ENCODE assay signal across 9 cellular contexts in genomic region chr19:49440439-49441209, GRCh38. TPM values are rescaled to one million over a fixed set of nuclear protein-coding genes. Genes with fewer than 3 reads are reported as not detected.
DNase-seq lines count a peak whose midpoint lies in the region; ATAC-seq and TF ChIP-seq lines count a peak whose summit lies in the region.
"Had no signal": no experiment of that assay in that cellular context is flagged by ENCODE, and none has a peak within 500 bp of the region (broad histone marks: within the 10 kb centered on the region; RNA-seq: fewer than 3 reads in every experiment).

No MANE protein-coding gene starts in this region.

- no peak overlapping the region for H3K4me2 ChIP-seq in Karpas-422 (ENCODE audit: low read depth, low read length, poor library complexity, severe bottlenecking)

- H2AFZ ChIP-seq in Karpas-422 (ENCODE audit: low read length) = no peak overlapping the region

- H3K27ac ChIP-seq in cardiac muscle cell (no peak overlapping the region), Karpas-422 (ENCODE audit: low read length) (no peak overlapping the region)

- H3K36me3 ChIP-seq in cardiac muscle cell (no peaks in the 10 kb centered on the region), Karpas-422 (ENCODE audit: insufficient read depth, low read length) (no peaks in the 10 kb centered on the region)

- DNase-seq in cardiac muscle cell (ENCODE audit: low read depth in 1 of 2, low spot score in 1 of 2) = no peak
- no peak for DNase-seq in cardiac septum (ENCODE audit: low spot score)
- no peak for DNase-seq in MCF 10A (ENCODE audit: unreplicated experiment)
- DNase-seq in memory B cell (ENCODE audit: low spot score in 2 of 2) = no peak
- no peak for DNase-seq in type B pancreatic cell (ENCODE audit: extremely low spot score, unreplicated experiment)
- no peak for DNase-seq in Karpas-422
- no peak for DNase-seq in NK-92 treated with Interleukin-12 subunit alpha and Interleukin-12 subunit beta, amount 100 ng/mL, for 24 hours (lab: John Stamatoyannopoulos, UW)
- DNase-seq in T-helper 9 cell = no peak

- H3K36me3 Mint-ChIP-seq in MCF 10A (ENCODE audit: insufficient read depth, unreplicated experiment) (no peaks in the 10 kb centered on the region), memory B cell (peaks cover 7% of the 10 kb centered on the region), type B pancreatic cell (no peaks in the 10 kb centered on the region)

- TF ChIP-seq CTCF in cardiac muscle cell (IDR thresholded peaks at IDR 0.05; ENCODE audit: low read depth, low read length) (no peak), MCF 10A (IDR thresholded peaks at IDR 0.05; ENCODE audit: unreplicated experiment) (no peak), type B pancreatic cell (conservative IDR thresholded peaks at IDR 0.05) (no peak)

- no TSS peak for BruUV-seq in MCF 10A (replicated peaks; lab: Mats Ljungman, UMichigan)

- H3K4me1 ChIP-seq in cardiac muscle cell (ENCODE audit: low read depth) = no peaks in the 10 kb centered on the region
- H3K4me1 ChIP-seq in Karpas-422 (ENCODE audit: low read length) = peaks cover 30% of the 10 kb centered on the region

- H3K9ac ChIP-seq in Karpas-422 (ENCODE audit: low read length) = no peak overlapping the region

- H3K9me2 ChIP-seq in Karpas-422 (replicated peaks; ENCODE audit: insufficient read depth, low read length) = no peaks in the 10 kb centered on the region

- no peaks in the 10 kb centered on the region for H4K20me1 ChIP-seq in Karpas-422 (ENCODE audit: insufficient read depth, low read depth, low read length)

- no peaks in the 10 kb centered on the region for H3K9me3 ChIP-seq in cardiac muscle cell (ENCODE audit: low read depth)
- H3K9me3 ChIP-seq in Karpas-422 (ENCODE audit: low read length) = no peaks in the 10 kb centered on the region

- H3K27me3 Mint-ChIP-seq in MCF 10A (ENCODE audit: insufficient read depth, unreplicated experiment) = peaks cover 67% of the 10 kb centered on the region
- H3K27me3 Mint-ChIP-seq in memory B cell = peaks cover 49% of the 10 kb centered on the region
- H3K27me3 Mint-ChIP-seq in type B pancreatic cell = peaks cover 70% of the 10 kb centered on the region

- no peaks in the 10 kb centered on the region for H3K79me2 ChIP-seq in Karpas-422 (ENCODE audit: low read length)

- H3K27ac Mint-ChIP-seq in MCF 10A (ENCODE audit: low read depth, unreplicated experiment) = no peak overlapping the region
- no peak overlapping the region for H3K27ac Mint-ChIP-seq in memory B cell
- H3K27ac Mint-ChIP-seq in type B pancreatic cell = peak overlapping the region; percentile 52

- peak overlapping the region; percentile 44 for H3K4me3 ChIP-seq in cardiac muscle cell
- no peak overlapping the region for H3K4me3 ChIP-seq in Karpas-422 (ENCODE audit: low read length)

- H3K9me3 Mint-ChIP-seq in MCF 10A (ENCODE audit: unreplicated experiment) = no peaks in the 10 kb centered on the region
- no peaks in the 10 kb centered on the region for H3K9me3 Mint-ChIP-seq in memory B cell
- no peaks in the 10 kb centered on the region for H3K9me3 Mint-ChIP-seq in type B pancreatic cell

- intact Hi-C loops in cardiac septum (cut with DNase I) (no loop called here), MCF 10A (cut with micrococcal nuclease) (no loop called here)

- H3K4me1 Mint-ChIP-seq in MCF 10A (ENCODE audit: insufficient read depth, unreplicated experiment) = peaks cover 28% of the 10 kb centered on the region
- peaks cover 43% of the 10 kb centered on the region for H3K4me1 Mint-ChIP-seq in memory B cell
- H3K4me1 Mint-ChIP-seq in type B pancreatic cell (ENCODE audit: unreplicated experiment) = peaks cover 15% of the 10 kb centered on the region

- no peak for ATAC-seq in memory B cell (ENCODE audit: low read depth)

- CTCF ChIA-PET in MCF 10A (lab: Yijun Ruan, JAX) = interaction anchor here (0.8 to 1.9 kb wide), 2 partner anchors 16 to 49 kb away, joined by 3 to 6 read pairs; partner anchors contain the start of gene GFY

- POLR2A ChIA-PET in MCF 10A (lab: Yijun Ruan, JAX) = interaction anchor here (0.5 to 0.7 kb wide), 2 partner anchors 429 to 776 kb away, joined by 3 to 4 read pairs; no protein-coding TSS in a partner anchor

- H3K27me3 ChIP-seq in cardiac muscle cell (peaks cover 69% of the 10 kb centered on the region), Karpas-422 (ENCODE audit: low read length) (no peaks in the 10 kb centered on the region)

- H3K4me3 Mint-ChIP-seq in MCF 10A (ENCODE audit: unreplicated experiment) = peak overlapping the region; percentile 63
- H3K4me3 Mint-ChIP-seq in memory B cell = peak overlapping the region; percentile 39
- H3K4me3 Mint-ChIP-seq in type B pancreatic cell = peak overlapping the region; percentile 75

RNA-seq across cellular contexts. Expression of gene SLC17A7, which starts 0.7 kb away (rescaled TPM):
- 1.6 and 2.2 TPM in 2 replicates for total RNA-seq in cardiac muscle cell
- 0.77 and 1.2 TPM in 2 replicates for polyA plus RNA-seq in cardiac muscle cell
- 1.6 TPM for total RNA-seq in cardiac septum
- not detected in 2 replicates for total RNA-seq in MCF 10A (2022)
- 0.19 TPM in 1 of 2 replicates, not detected in the other for total RNA-seq in type B pancreatic cell (ENCODE audit: low replicate concordance)
- 0.47 and 0.63 TPM in 2 replicates for total RNA-seq in Karpas-422 (2014; rRNA removed; shearing (Covaris generic); ENCODE audit: low replicate concordance)
- total RNA-seq: NCI-H460 had no signal

RNA-seq across cellular contexts. Expression of gene PIH1D1, which starts 11.0 kb away (rescaled TPM):
- 145 and 200 TPM in 2 replicates for total RNA-seq in cardiac muscle cell
- polyA plus RNA-seq in cardiac muscle cell = 139 and 156 TPM in 2 replicates
- 24.2 TPM for total RNA-seq in cardiac septum
- total RNA-seq in MCF 10A (2022) = 86.3 and 116 TPM in 2 replicates
- total RNA-seq in type B pancreatic cell (ENCODE audit: low replicate concordance) = 83.1 and 93.3 TPM in 2 replicates
- 163 and 223 TPM in 2 replicates for total RNA-seq in Karpas-422 (2014; rRNA removed; shearing (Covaris generic); ENCODE audit: low replicate concordance)

RNA-seq across cellular contexts. Expression of gene ALDH16A1, which starts 12.4 kb away (rescaled TPM):
- total RNA-seq in cardiac muscle cell (46.4 and 54.3 TPM in 2 replicates), cardiac septum (7.7 TPM), MCF 10A (2022) (28.4 and 34.2 TPM in 2 replicates), type B pancreatic cell (ENCODE audit: low replicate concordance) (22.7 and 33.7 TPM in 2 replicates)
- polyA plus RNA-seq in cardiac muscle cell = 24.1 and 37.3 TPM in 2 replicates
- total RNA-seq in Karpas-422 (2014; rRNA removed; shearing (Covaris generic); ENCODE audit: low replicate concordance) = 15.9 and 83.3 TPM in 2 replicates

RNA-seq across cellular contexts. Expression of gene GFY, which starts 15.4 kb away (rescaled TPM):
- total RNA-seq in cardiac muscle cell = 1.8 and 2.0 TPM in 2 replicates
- 5.0 and 8.4 TPM in 2 replicates for polyA plus RNA-seq in cardiac muscle cell
- total RNA-seq in cardiac septum = not detected
- not detected in 2 replicates for total RNA-seq in MCF 10A (2022)
- not detected in 2 replicates for total RNA-seq in type B pancreatic cell (ENCODE audit: low replicate concordance)
- 0.18 and 0.34 TPM in 2 replicates for total RNA-seq in Karpas-422 (2014; rRNA removed; shearing (Covaris generic); ENCODE audit: low replicate concordance)
- total RNA-seq: NCI-H460 had no signal

RNA-seq across cellular contexts. Expression of gene PTH2, which starts 17.4 kb away (rescaled TPM):
- total RNA-seq in cardiac muscle cell (2.8 and 6.2 TPM in 2 replicates), cardiac septum (not detected), MCF 10A (2022) (not detected in 2 replicates), type B pancreatic cell (ENCODE audit: low replicate concordance) (not detected in 2 replicates)
- 10.0 and 15.8 TPM in 2 replicates for polyA plus RNA-seq in cardiac muscle cell
- not detected in 2 replicates for total RNA-seq in Karpas-422 (2014; rRNA removed; shearing (Covaris generic); ENCODE audit: low replicate concordance)
- total RNA-seq: NCI-H460 had no signal
